In the genomic region with DNA sequence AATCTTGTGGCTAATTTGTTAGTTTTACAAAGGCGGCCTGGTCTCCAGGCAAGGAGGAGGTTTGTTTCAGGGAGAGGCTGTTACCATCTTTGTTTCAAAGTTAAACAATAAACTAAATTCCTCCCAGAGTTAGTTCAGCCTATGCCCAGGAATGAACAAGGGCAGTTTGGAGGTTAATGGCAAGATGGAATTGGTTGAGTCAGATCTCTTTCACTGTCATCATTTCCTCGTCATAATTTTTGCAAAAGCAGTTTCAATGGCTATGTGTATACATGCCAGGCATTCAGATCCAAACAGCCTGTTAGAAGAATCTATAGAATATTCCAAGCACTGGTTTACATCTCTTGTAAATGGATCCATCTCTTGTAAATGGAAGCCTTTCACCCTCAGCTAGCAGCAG, we compare ENCODE assay signal across 19 cellular contexts.
DNase-seq lines count a peak whose midpoint lies in the region; ATAC-seq and TF ChIP-seq lines count a peak whose summit lies in the region.
"Had no signal": no experiment of that assay in that cellular context is flagged by ENCODE, and none has a peak within 500 bp of the region (broad histone marks: within the 10 kb centered on the region; RNA-seq: fewer than 3 reads in every experiment).

No MANE protein-coding gene starts in this region.

- DNase-seq in activated naive CD8-positive, alpha-beta T cell treated with anti-CD3 and anti-CD28 coated beads, Interleukin-2, amount 50 U/mL, for 24 hours = no peak
- DNase-seq in epithelial cell of prostate (ENCODE audit: low read depth, low spot score) = no peak
- DNase-seq in natural killer cell = no peak
- no peak for DNase-seq in brain microvascular endothelial cell
- DNase-seq in hypothalamus (lab: John Stamatoyannopoulos, UW) = no peak
- no peak for DNase-seq in esophagus muscularis mucosa (ENCODE audit: extremely low spot score)
- DNase-seq: 8988T, DND-41, GDM1, KBM-7, NCI-H1436, NCI-H2029 treated with DMSO at 0.1 percent for 48 hours, NCI-H748 treated with DMSO at 0.1 percent for 48 hours, SJCRH30 had no signal

- H3K4me1 ChIP-seq in esophagus muscularis mucosa = peaks cover 0 to 1% (median 0%) of the 10 kb centered on the region in 4 donors
- H3K4me1 ChIP-seq: SJCRH30 had no signal

- peak overlapping the region; percentile 25 for H3K4me3 Mint-ChIP-seq in activated naive CD8-positive, alpha-beta T cell
- H3K4me3 Mint-ChIP-seq in activated naive CD8-positive, alpha-beta T cell treated with anti-CD3 and anti-CD28 coated beads, Interleukin-2, amount 50 U/mL, for 24 hours = no peak overlapping the region
- peak overlapping the region; percentile 9 for H3K4me3 Mint-ChIP-seq in natural killer cell

- H3K36me3 Mint-ChIP-seq in activated naive CD8-positive, alpha-beta T cell = peaks cover 30% of the 10 kb centered on the region
- H3K36me3 Mint-ChIP-seq in activated naive CD8-positive, alpha-beta T cell treated with anti-CD3 and anti-CD28 coated beads, Interleukin-2, amount 50 U/mL, for 24 hours (ENCODE audit: low read depth) = peaks cover 77% of the 10 kb centered on the region
- peaks cover 9% of the 10 kb centered on the region for H3K36me3 Mint-ChIP-seq in natural killer cell

- H3K27ac Mint-ChIP-seq in activated naive CD8-positive, alpha-beta T cell = peak overlapping the region; percentile 58
- H3K27ac Mint-ChIP-seq in activated naive CD8-positive, alpha-beta T cell treated with anti-CD3 and anti-CD28 coated beads, Interleukin-2, amount 50 U/mL, for 24 hours = no peak overlapping the region
- peak overlapping the region; percentile 96 to 98 for H3K27ac Mint-ChIP-seq in natural killer cell

- no peak for TF ChIP-seq POLR2A in esophagus muscularis mucosa (IDR thresholded peaks at IDR 0.05; ENCODE audit: low read depth)

- no peaks in the 10 kb centered on the region for H3K9me3 Mint-ChIP-seq in activated naive CD8-positive, alpha-beta T cell (ENCODE audit: low read depth)
- peaks cover 10% of the 10 kb centered on the region for H3K9me3 Mint-ChIP-seq in activated naive CD8-positive, alpha-beta T cell treated with anti-CD3 and anti-CD28 coated beads, Interleukin-2, amount 50 U/mL, for 24 hours
- peaks cover 0 to 4% of the 10 kb centered on the region in 2 donors for H3K9me3 Mint-ChIP-seq in natural killer cell

- no peak for ATAC-seq in activated naive CD8-positive, alpha-beta T cell treated with anti-CD3 and anti-CD28 coated beads, Interleukin-2, amount 50 U/mL, for 24 hours
- ATAC-seq in natural killer cell = no peak
- ATAC-seq in HG02571 (IDR thresholded peaks at IDR 0.05; ENCODE audit: unreplicated experiment) = no peak
- ATAC-seq: GM12878 had no signal

- 82% methylated on average over 2 of the region's 2 CpGs for WGBS in esophagus muscularis mucosa

- no peak for TF ChIP-seq EP300 in esophagus muscularis mucosa (IDR thresholded peaks at IDR 0.05)

- TF ChIP-seq CTCF in natural killer cell (IDR thresholded peaks at IDR 0.05) (no peak), brain microvascular endothelial cell (IDR thresholded peaks at IDR 0.05; ENCODE audit: low read depth, low read length, missing control alignments) (no peak), esophagus muscularis mucosa (IDR thresholded peaks at IDR 0.05) (no peak)

- peaks cover 87% of the 10 kb centered on the region for H3K4me1 Mint-ChIP-seq in activated naive CD8-positive, alpha-beta T cell (ENCODE audit: low read depth)
- H3K4me1 Mint-ChIP-seq in activated naive CD8-positive, alpha-beta T cell treated with anti-CD3 and anti-CD28 coated beads, Interleukin-2, amount 50 U/mL, for 24 hours = peaks cover 93% of the 10 kb centered on the region
- peaks cover 87 to 91% of the 10 kb centered on the region in 2 donors for H3K4me1 Mint-ChIP-seq in natural killer cell

- in situ Hi-C loops in brain microvascular endothelial cell (cut with HindIII; ENCODE audit: low pct_ligation_motif_present, low sequenced_read_pairs) = no loop called here

- H3K9me3 ChIP-seq in esophagus muscularis mucosa = no peaks in the 10 kb centered on the region
- H3K9me3 ChIP-seq: SJCRH30 had no signal

- intact Hi-C loops in natural killer cell (cut with micrococcal nuclease) (no loop called here), esophagus muscularis mucosa (cut with DNase I) (no loop called here)

- H3K27ac ChIP-seq in epithelial cell of prostate (peak overlapping the region; percentile 44), brain microvascular endothelial cell (no peak overlapping the region), esophagus muscularis mucosa (replicated peaks in 1 of 4) (no peak overlapping the region)
- H3K27ac ChIP-seq: BLaER1 treated with 17β-estradiol and CSF1 and Interleukin-3, amounts not matched to agents 10 nM and 100 nM; RWPE1; SJCRH30 had no signal

- H3K27me3 Mint-ChIP-seq in activated naive CD8-positive, alpha-beta T cell = no peaks in the 10 kb centered on the region
- no peaks in the 10 kb centered on the region for H3K27me3 Mint-ChIP-seq in activated naive CD8-positive, alpha-beta T cell treated with anti-CD3 and anti-CD28 coated beads, Interleukin-2, amount 50 U/mL, for 24 hours
- no peaks in the 10 kb centered on the region for H3K27me3 Mint-ChIP-seq in natural killer cell (ENCODE audit: low read depth in 2 of 2)

- H3K36me3 ChIP-seq in brain microvascular endothelial cell (replicated peaks) (peaks cover 10% of the 10 kb centered on the region), esophagus muscularis mucosa (peaks cover 11 to 56% (median 34%) of the 10 kb centered on the region in 4 donors)
- H3K36me3 ChIP-seq: SJCRH30 had no signal

- H3K27me3 ChIP-seq in brain microvascular endothelial cell (replicated peaks) (no peaks in the 10 kb centered on the region), esophagus muscularis mucosa (no peaks in the 10 kb centered on the region)
- H3K27me3 ChIP-seq: SJCRH30 had no signal

- H3K4me3 ChIP-seq in brain microvascular endothelial cell (ENCODE audit: low read depth, low read length) (no peak overlapping the region), esophagus muscularis mucosa (no peak overlapping the region)
- H3K4me3 ChIP-seq: BLaER1 treated with 17β-estradiol and CSF1 and Interleukin-3, amounts not matched to agents 10 nM and 100 nM; GM12878; SJCRH30 had no signal
